10 cellular contexts compared by ENCODE assay signal in the genomic region with DNA sequence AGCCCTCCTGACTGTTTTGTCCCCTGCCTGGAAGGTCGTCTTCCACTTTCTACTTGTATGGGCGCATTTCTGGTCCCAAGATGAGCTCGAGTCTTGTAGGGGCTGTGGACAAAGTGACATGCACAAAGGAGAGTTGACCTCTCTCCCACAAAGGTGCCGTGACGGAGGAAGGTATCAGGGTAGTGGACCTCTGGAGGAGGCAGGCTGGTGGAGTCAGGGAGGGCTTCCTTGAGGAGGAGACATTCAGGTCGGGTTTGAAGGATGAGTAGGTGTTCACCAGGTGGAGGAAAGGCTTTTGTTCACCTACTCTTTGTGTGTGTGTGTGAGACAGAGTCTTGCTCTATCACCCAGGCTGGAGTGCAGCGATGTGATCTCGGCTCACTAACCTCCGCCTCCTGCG. TPM values are rescaled to one million over a fixed set of nuclear protein-coding genes. Genes with fewer than 3 reads are reported as not detected.
DNase-seq lines count a peak whose midpoint lies in the region; ATAC-seq and TF ChIP-seq lines count a peak whose summit lies in the region.
"Had no signal": no experiment of that assay in that cellular context is flagged by ENCODE, and none has a peak within 500 bp of the region (broad histone marks: within the 10 kb centered on the region; RNA-seq: fewer than 3 reads in every experiment).

No MANE protein-coding gene starts in this region.

- H3K27me3 ChIP-seq in fibroblast of lung (ENCODE audit: control insufficient read depth, insufficient read depth, low read length) = no peaks in the 10 kb centered on the region
- no peaks in the 10 kb centered on the region for H3K27me3 ChIP-seq in skeletal muscle satellite cell (ENCODE audit: control insufficient read depth, insufficient read depth, low read length)

- POLR2A ChIA-PET in T-cell (lab: Charles Lee) = interaction anchor here in 1 of 2 donors (0.6 kb wide), 1 partner anchor 51 kb away, joined by 3 read pairs; no protein-coding TSS in a partner anchor

- peaks cover 0 to 10% of the 10 kb centered on the region in 2 donors for H3K36me3 Mint-ChIP-seq in activated T-cell treated with anti-CD3 and anti-CD28 coated beads, Interleukin-2, amount 50 U/mL, for 72 hours (ENCODE audit: insufficient read depth in 2 of 2)
- peaks cover 17% of the 10 kb centered on the region for H3K36me3 Mint-ChIP-seq in T-cell

- H4K20me1 ChIP-seq in fibroblast of lung (ENCODE audit: control insufficient read depth, extremely low read depth, insufficient read depth, low read length) = no peaks in the 10 kb centered on the region

- no peak overlapping the region for H3K27ac ChIP-seq in fibroblast of lung (ENCODE audit: insufficient read depth, low read length)
- H3K27ac ChIP-seq: KMS-11 had no signal

- H3K36me3 ChIP-seq in fibroblast of lung (ENCODE audit: control insufficient read depth, insufficient read depth, low read length) (peaks cover 36% of the 10 kb centered on the region), skeletal muscle satellite cell (ENCODE audit: insufficient read depth, low read length) (peaks cover 54% of the 10 kb centered on the region)

- H3K9ac ChIP-seq in fibroblast of lung (ENCODE audit: insufficient read depth, low read length) (no peak overlapping the region), skeletal muscle satellite cell (ENCODE audit: low read depth, low read length) (no peak overlapping the region)
- H3K9ac ChIP-seq: KMS-11 had no signal

- H3K4me3 ChIP-seq in fibroblast of lung (replicated peaks in 1 of 4; ENCODE audit: control extremely low read depth in 1 of 4, insufficient read depth in 1 of 4, low read depth in 3 of 4, low read length in 4 of 4) = peak overlapping the region in 2 of 4 experiments; percentile 64 to 91
- H3K4me3 ChIP-seq in skeletal muscle satellite cell (ENCODE audit: low read length) = peak overlapping the region; percentile 92

- DNase-seq in activated T-cell treated with anti-CD3 and anti-CD28 coated beads, Interleukin-2, amount 50 U/mL, for 72 hours = no peak
- no peak for DNase-seq in activated T-cell treated with anti-CD3 and anti-CD28 coated beads, Interleukin-2, amount 50 U/mL, for 48 hours
- DNase-seq in T-cell (no peak), fibroblast of lung (ENCODE audit: low read depth in 2 of 2) (no peak)
- DNase-seq: left cardiac atrium had no signal

- peak overlapping the region; percentile 3 to 89 for H3K4me3 Mint-ChIP-seq in activated T-cell treated with anti-CD3 and anti-CD28 coated beads, Interleukin-2, amount 50 U/mL, for 72 hours
- peak overlapping the region; percentile 80 to 91 (median 87) for H3K4me3 Mint-ChIP-seq in T-cell

- peak overlapping the region; percentile 93 for H3K4me2 ChIP-seq in fibroblast of lung (ENCODE audit: extremely low read depth, insufficient read depth, low read length)
- H3K4me2 ChIP-seq in skeletal muscle satellite cell (ENCODE audit: low read length) = peak overlapping the region; percentile 96

- no peak for TF ChIP-seq CTCF in fibroblast of lung (conservative IDR thresholded peaks at IDR 0.05 in 1 of 2, IDR thresholded peaks at IDR 0.05 in 1 of 2; ENCODE audit: low read depth in 1 of 2, low read length in 2 of 2)

- H3K27ac Mint-ChIP-seq in activated T-cell treated with anti-CD3 and anti-CD28 coated beads, Interleukin-2, amount 50 U/mL, for 72 hours = no peak overlapping the region
- H3K27ac Mint-ChIP-seq in T-cell = peak overlapping the region; percentile 57 to 69

- H3K9me3 Mint-ChIP-seq in activated T-cell treated with anti-CD3 and anti-CD28 coated beads, Interleukin-2, amount 50 U/mL, for 72 hours = no peaks in the 10 kb centered on the region
- no peaks in the 10 kb centered on the region for H3K9me3 Mint-ChIP-seq in T-cell

- peaks cover 17% of the 10 kb centered on the region for H3K79me2 ChIP-seq in fibroblast of lung (ENCODE audit: control insufficient read depth, insufficient read depth, low read length)

- ATAC-seq in activated T-cell treated with anti-CD3 and anti-CD28 coated beads, Interleukin-2, amount 50 U/mL, for 72 hours (replicated peaks in 1 of 2) = no peak
- ATAC-seq in T-cell (replicated peaks in 1 of 4) (no peak), GM21619 (IDR thresholded peaks at IDR 0.05; ENCODE audit: unreplicated experiment) (no peak), GM21825 (IDR thresholded peaks at IDR 0.05; ENCODE audit: unreplicated experiment) (no peak), GM18861 (IDR thresholded peaks at IDR 0.05; ENCODE audit: unreplicated experiment) (no peak)
- ATAC-seq: left cardiac atrium had no signal

- H3K4me1 ChIP-seq in fibroblast of lung (ENCODE audit: control insufficient read depth, extremely low read depth, insufficient read depth, low read length) (peaks cover 10% of the 10 kb centered on the region), skeletal muscle satellite cell (ENCODE audit: control insufficient read depth, insufficient read depth, low read length) (peaks cover 22% of the 10 kb centered on the region)

- H2AFZ ChIP-seq in fibroblast of lung (ENCODE audit: low read length) = no peak overlapping the region

- CTCF ChIA-PET in T-cell (lab: Charles Lee) = no interaction called here

- H3K27me3 Mint-ChIP-seq in activated T-cell treated with anti-CD3 and anti-CD28 coated beads, Interleukin-2, amount 50 U/mL, for 72 hours (ENCODE audit: low read depth) = no peaks in the 10 kb centered on the region
- H3K27me3 Mint-ChIP-seq in T-cell = no peaks in the 10 kb centered on the region

- H3K9me3 ChIP-seq in fibroblast of lung (ENCODE audit: control insufficient read depth, insufficient read depth, low read depth, low read length) (no peaks in the 10 kb centered on the region), skeletal muscle satellite cell (replicated peaks; ENCODE audit: low read length) (no peaks in the 10 kb centered on the region)

- peaks cover 17% of the 10 kb centered on the region for H3K4me1 Mint-ChIP-seq in activated T-cell treated with anti-CD3 and anti-CD28 coated beads, Interleukin-2, amount 50 U/mL, for 72 hours (ENCODE audit: low read depth)
- H3K4me1 Mint-ChIP-seq in T-cell = peaks cover 22 to 32% (median 24%) of the 10 kb centered on the region in 3 donors

RNA-seq across cellular contexts. Expression of gene CYTH2, which starts 1.7 kb away (rescaled TPM):
- 10 to 100 TPM; 59.4 to 68.3 TPM for total RNA-seq in activated T-cell treated with anti-CD3 and anti-CD28 coated beads, Interleukin-2, amount 50 U/mL, for 72 hours
- 10 to 100 TPM; 37.8 to 81.5 (median 70.6) TPM for total RNA-seq in T-cell
- total RNA-seq in fibroblast of lung = 25.8 and 27.2 TPM in 2 replicates
- polyA plus RNA-seq in fibroblast of lung = 18.6 and 26.6 TPM in 2 replicates
- 25.7 and 33.9 TPM in 2 replicates for polyA plus RNA-seq in fibroblast of lung (2012)
- 33.6 and 72.4 TPM in 2 replicates for polyA minus RNA-seq in fibroblast of lung (ENCODE audit: low replicate concordance)
- total RNA-seq in skeletal muscle satellite cell (2012; rRNA removed) = 21.5 and 23.8 TPM in 2 replicates

RNA-seq across cellular contexts. Expression of gene KCNJ14, which starts 15.5 kb away (rescaled TPM):
- total RNA-seq in activated T-cell treated with anti-CD3 and anti-CD28 coated beads, Interleukin-2, amount 50 U/mL, for 72 hours = 1 to 10 TPM; 3.2 to 5.0 TPM
- total RNA-seq in T-cell = 1 to 10 TPM; 2.6 to 3.5 (median 3.2) TPM
- total RNA-seq in fibroblast of lung = 0.26 and 0.50 TPM in 2 replicates
- 0.15 and 0.18 TPM in 2 replicates for polyA plus RNA-seq in fibroblast of lung
- polyA plus RNA-seq in fibroblast of lung (2012) = 0.17 and 0.24 TPM in 2 replicates
- polyA minus RNA-seq in fibroblast of lung (ENCODE audit: low replicate concordance) = 0.85 TPM in 1 of 2 replicates, not detected in the other
- total RNA-seq in skeletal muscle satellite cell (2012; rRNA removed) = 0.44 and 0.76 TPM in 2 replicates

RNA-seq across cellular contexts. Expression of gene GRWD1, which starts 25.1 kb away (rescaled TPM):
- total RNA-seq in activated T-cell treated with anti-CD3 and anti-CD28 coated beads, Interleukin-2, amount 50 U/mL, for 72 hours = 10 to 100 TPM; 27.0 to 38.2 TPM
- total RNA-seq in T-cell (10 to 100 TPM; 29.7 to 55.2 (median 42.6) TPM), fibroblast of lung (9.1 and 12.1 TPM in 2 replicates)
- 14.7 and 21.9 TPM in 2 replicates for polyA plus RNA-seq in fibroblast of lung
- polyA plus RNA-seq in fibroblast of lung (2012) = 17.6 and 32.0 TPM in 2 replicates
- polyA minus RNA-seq in fibroblast of lung (ENCODE audit: low replicate concordance) = 12.0 and 19.1 TPM in 2 replicates
- total RNA-seq in skeletal muscle satellite cell (2012; rRNA removed) = 50.0 and 55.8 TPM in 2 replicates

RNA-seq across cellular contexts. Expression of gene LMTK3, which starts 40.8 kb away (rescaled TPM):
- 1 to 10 TPM; 6.0 to 6.6 TPM for total RNA-seq in activated T-cell treated with anti-CD3 and anti-CD28 coated beads, Interleukin-2, amount 50 U/mL, for 72 hours
- total RNA-seq in T-cell (10 to 100 TPM; 17.5 to 28.2 (median 23.5) TPM), fibroblast of lung (under 0.01 and 0.17 TPM in 2 replicates)
- 0.01 TPM in 1 of 2 replicates, not detected in the other for polyA plus RNA-seq in fibroblast of lung
- polyA plus RNA-seq in fibroblast of lung (2012) = 0.10 and 0.14 TPM in 2 replicates
- polyA minus RNA-seq in fibroblast of lung (ENCODE audit: low replicate concordance) = 0.37 TPM in 1 of 2 replicates, not detected in the other
- total RNA-seq in skeletal muscle satellite cell (2012; rRNA removed) = 0.22 and 0.51 TPM in 2 replicates
